ENCODE assay signal across 9 cellular contexts in genomic region chr4:141046255-141046654, GRCh38.
DNase-seq lines count a peak whose midpoint lies in the region; ATAC-seq and TF ChIP-seq lines count a peak whose summit lies in the region.
"Had no signal": no experiment of that assay in that cellular context is flagged by ENCODE, and none has a peak within 500 bp of the region (broad histone marks: within the 10 kb centered on the region; RNA-seq: fewer than 3 reads in every experiment).

No MANE protein-coding gene starts in this region.

- TF ChIP-seq CTCF in smooth muscle cell (IDR thresholded peaks at IDR 0.05; ENCODE audit: borderline replicate concordance, insufficient read depth, poor library complexity, severe bottlenecking) (no peak), BE2C (IDR thresholded peaks at IDR 0.05; ENCODE audit: low read depth, low read length) (no peak)

- DNase-seq in HPDE6-E6E7 (ENCODE audit: extremely low spot score), result peak; percentile 47
- peak; percentile 97 for DNase-seq in amniotic epithelial cell (ENCODE audit: low read depth)
- DNase-seq in right cardiac atrium, result no peak
- no peak for DNase-seq in smooth muscle cell (lab: John Stamatoyannopoulos, UW; ENCODE audit: unreplicated experiment)
- no peak for DNase-seq in medulla oblongata (ENCODE audit: extremely low spot score)
- no peak for DNase-seq in BE2C
- no peak for DNase-seq in NCI-H1694 (lab: John Stamatoyannopoulos, UW)
- DNase-seq in NCI-H748 treated with DMSO at 0.1 percent for 48 hours (lab: John Stamatoyannopoulos, UW), result no peak
- DNase-seq: NCI-H524 treated with DMSO at 0.1 percent for 48 hours had no signal

- no peak overlapping the region for H3K4me3 ChIP-seq in right cardiac atrium (ENCODE audit: low read length)
- H3K4me3 ChIP-seq in smooth muscle cell, result no peak overlapping the region
- H3K4me3 ChIP-seq in BE2C (ENCODE audit: low read depth, low read length), result no peak overlapping the region

- peak overlapping the region; percentile 37 for H3K4me2 ChIP-seq in smooth muscle cell

- no peaks in the 10 kb centered on the region for H3F3A ChIP-seq in smooth muscle cell (ENCODE audit: low read depth)

- H3K27ac ChIP-seq in right cardiac atrium (ENCODE audit: low read length) (peak overlapping the region; percentile 17), smooth muscle cell (ENCODE audit: low read depth) (peak overlapping the region; percentile 43)

- no peaks in the 10 kb centered on the region for H4K20me1 ChIP-seq in smooth muscle cell (ENCODE audit: low read depth)

- H3K79me2 ChIP-seq in smooth muscle cell (ENCODE audit: low read depth), result no peaks in the 10 kb centered on the region

- intact Hi-C loops in right cardiac atrium (cut with DNase I), result no loop called here

- WGBS in right cardiac atrium, result 27% methylated on average over 3 of the region's 3 CpGs
- WGBS in smooth muscle cell (ENCODE audit: low lambda C conversion rate), result 14% methylated on average over 3 of the region's 3 CpGs

- H3K27me3 ChIP-seq in right cardiac atrium (ENCODE audit: control insufficient read depth, insufficient read depth) (no peaks in the 10 kb centered on the region), smooth muscle cell (ENCODE audit: low read depth) (no peaks in the 10 kb centered on the region), BE2C (no peaks in the 10 kb centered on the region)

- ATAC-seq in right cardiac atrium, result peak; percentile 82 to 94

- H3K4me1 ChIP-seq in right cardiac atrium (ENCODE audit: control insufficient read depth, insufficient read depth, low read length) (no peaks in the 10 kb centered on the region), smooth muscle cell (ENCODE audit: low read depth) (no peaks in the 10 kb centered on the region), BE2C (peaks cover 15% of the 10 kb centered on the region)

- no peak overlapping the region for H3K9ac ChIP-seq in smooth muscle cell (ENCODE audit: low read depth)

- H3K36me3 ChIP-seq in smooth muscle cell (ENCODE audit: low read depth) (no peaks in the 10 kb centered on the region), BE2C (no peaks in the 10 kb centered on the region)

- H2AFZ ChIP-seq in smooth muscle cell (ENCODE audit: low read depth), result no peak overlapping the region

- H3K9me3 ChIP-seq in right cardiac atrium (ENCODE audit: control insufficient read depth, low read length) (no peaks in the 10 kb centered on the region), smooth muscle cell (replicated peaks; ENCODE audit: low read depth) (no peaks in the 10 kb centered on the region), BE2C (no peaks in the 10 kb centered on the region)

Comparison
In these comparisons a context has a peak if more than half of its experiments do, and no peak if none do; other contexts are left out.
1. DNase-seq: peak in HPDE6-E6E7 (single experiment) and amniotic epithelial cell (single experiment); none in right cardiac atrium (0 of 3), smooth muscle cell (single experiment), medulla oblongata (single experiment), BE2C (single experiment), NCI-H1694 (single experiment) and NCI-H748 treated with DMSO at 0.1 percent for 48 hours (single experiment).